8 cellular contexts compared by ENCODE assay signal in genomic region chr17:9644910-9645751, GRCh38. TPM values are rescaled to one million over a fixed set of nuclear protein-coding genes. Genes with fewer than 3 reads are reported as not detected.
DNase-seq lines count a peak whose midpoint lies in the region; ATAC-seq and TF ChIP-seq lines count a peak whose summit lies in the region.

TSS of gene USP43 (plus strand) at chr17:9645517. CDS start at chr17:9645633, 116 bp downstream.

- DNase-seq in activated CD4-positive, alpha-beta T cell treated with anti-CD3 and anti-CD28 coated beads, Interleukin-2, amount 10 ng/mL, durations not matched to agents 24 days and 14 days = peak; percentile 65
- DNase-seq in activated CD4-positive, alpha-beta T cell treated with anti-CD3 and anti-CD28 coated beads, Interleukin-2, amount 50 U/mL, for 1 hour = no peak
- DNase-seq in NCI-H2171 (lab: John Stamatoyannopoulos, UW) (peak; percentile 15), left ventricle myocardium superior (peak; percentile 28), retinal pigment epithelial cell (ENCODE audit: low read depth) (no peak)
- DNase-seq in activated naive CD4-positive, alpha-beta T cell treated with anti-CD3 and anti-CD28 coated beads for 36 hours = peak; percentile 41
- DNase-seq in NK-92 treated with Interleukin-12 subunit alpha and Interleukin-12 subunit beta, amount 100 ng/mL, for 24 hours (lab: John Stamatoyannopoulos, UW) = no peak

- TF ChIP-seq CTCF in retinal pigment epithelial cell (conservative IDR thresholded peaks at IDR 0.05; ENCODE audit: low read depth, low read length) = no peak

- ATAC-seq in left ventricle myocardium superior (peak; percentile 69), HG02884 (IDR thresholded peaks at IDR 0.05; ENCODE audit: unreplicated experiment) (no peak)

- no peaks in the 10 kb centered on the region for H3K9me3 Mint-ChIP-seq in activated CD4-positive, alpha-beta T cell treated with anti-CD3 and anti-CD28 coated beads, Interleukin-2, amount 10 ng/mL, durations not matched to agents 24 days and 14 days
- no peaks in the 10 kb centered on the region for H3K9me3 Mint-ChIP-seq in activated naive CD4-positive, alpha-beta T cell treated with anti-CD3 and anti-CD28 coated beads for 36 hours

- H3K4me3 ChIP-seq in retinal pigment epithelial cell (ENCODE audit: low read length) = peak within 1 kb of the TSS; percentile 67

- H3K4me3 Mint-ChIP-seq in activated CD4-positive, alpha-beta T cell treated with anti-CD3 and anti-CD28 coated beads, Interleukin-2, amount 10 ng/mL, durations not matched to agents 24 days and 14 days = peak within 1 kb of the TSS; percentile 79
- peak within 1 kb of the TSS; percentile 78 for H3K4me3 Mint-ChIP-seq in activated naive CD4-positive, alpha-beta T cell treated with anti-CD3 and anti-CD28 coated beads for 36 hours

- H3K27me3 Mint-ChIP-seq in activated CD4-positive, alpha-beta T cell treated with anti-CD3 and anti-CD28 coated beads, Interleukin-2, amount 10 ng/mL, durations not matched to agents 24 days and 14 days = peaks cover 49% of the 10 kb centered on the region
- peaks cover 51% of the 10 kb centered on the region for H3K27me3 Mint-ChIP-seq in activated naive CD4-positive, alpha-beta T cell treated with anti-CD3 and anti-CD28 coated beads for 36 hours (ENCODE audit: low read depth)

- H3K36me3 Mint-ChIP-seq in activated CD4-positive, alpha-beta T cell treated with anti-CD3 and anti-CD28 coated beads, Interleukin-2, amount 10 ng/mL, durations not matched to agents 24 days and 14 days (ENCODE audit: low read depth) = no peaks in the 10 kb centered on the region
- H3K36me3 Mint-ChIP-seq in activated naive CD4-positive, alpha-beta T cell treated with anti-CD3 and anti-CD28 coated beads for 36 hours (ENCODE audit: low read depth) = no peaks in the 10 kb centered on the region

- H3K27ac Mint-ChIP-seq in activated CD4-positive, alpha-beta T cell treated with anti-CD3 and anti-CD28 coated beads, Interleukin-2, amount 10 ng/mL, durations not matched to agents 24 days and 14 days = no peak within 1 kb of the TSS
- no peak within 1 kb of the TSS for H3K27ac Mint-ChIP-seq in activated naive CD4-positive, alpha-beta T cell treated with anti-CD3 and anti-CD28 coated beads for 36 hours

- peaks cover 14% of the 10 kb centered on the region for H3K4me1 Mint-ChIP-seq in activated CD4-positive, alpha-beta T cell treated with anti-CD3 and anti-CD28 coated beads, Interleukin-2, amount 10 ng/mL, durations not matched to agents 24 days and 14 days
- no peaks in the 10 kb centered on the region for H3K4me1 Mint-ChIP-seq in activated naive CD4-positive, alpha-beta T cell treated with anti-CD3 and anti-CD28 coated beads for 36 hours (ENCODE audit: low read depth)

- CTCF ChIA-PET in activated naive CD4-positive, alpha-beta T cell treated with anti-CD3 and anti-CD28 coated beads for 36 hours (lab: Charles Lee) = no interaction called here

- intact Hi-C loops in activated CD4-positive, alpha-beta T cell treated with anti-CD3 and anti-CD28 coated beads, Interleukin-2, amount 10 ng/mL, durations not matched to agents 24 days and 14 days (cut with micrococcal nuclease) = no loop called here
- intact Hi-C loops in activated naive CD4-positive, alpha-beta T cell treated with anti-CD3 and anti-CD28 coated beads for 36 hours (cut with micrococcal nuclease) = loop anchor here (2.0 kb wide), 2 partner anchors 32 to 68 kb away; partner anchors contain the start of gene CFAP52
- intact Hi-C loops in left ventricle myocardium superior (cut with micrococcal nuclease) = no loop called here

RNA-seq across cellular contexts. Expression of gene USP43, which starts in this region (rescaled TPM):
- 0.05 TPM in 1 of 2 replicates, not detected in the other for total RNA-seq in activated CD4-positive, alpha-beta T cell treated with anti-CD3 and anti-CD28 coated beads, Interleukin-2, amount 10 ng/mL, durations not matched to agents 24 days and 14 days
- total RNA-seq in activated naive CD4-positive, alpha-beta T cell treated with anti-CD3 and anti-CD28 coated beads for 36 hours = under 1 TPM; 0.17 to 0.24 TPM
- 0.12 TPM for total RNA-seq in left ventricle myocardium superior

Comparison
In these comparisons a context has a peak if more than half of its experiments do, and no peak if none do; other contexts are left out.
1. Peak in DNase-seq in activated CD4-positive, alpha-beta T cell treated with anti-CD3 and anti-CD28 coated beads, Interleukin-2, amount 10 ng/mL, durations not matched to agents 24 days and 14 days; RNA of the gene not detected or under 1 TPM.
2. Peak in DNase-seq in activated naive CD4-positive, alpha-beta T cell treated with anti-CD3 and anti-CD28 coated beads for 36 hours; RNA of the gene not detected or under 1 TPM.
3. Peak in DNase-seq and ATAC-seq in left ventricle myocardium superior; RNA of the gene not detected or under 1 TPM.